12 cellular contexts compared by ENCODE assay signal in genomic region chr9:109912726-109913460, GRCh38.
DNase-seq lines count a peak whose midpoint lies in the region; ATAC-seq, FAIRE-seq and TF ChIP-seq lines count a peak whose summit lies in the region.
"Had no signal": no experiment of that assay in that cellular context is flagged by ENCODE, and none has a peak within 500 bp of the region (broad histone marks: within the 10 kb centered on the region; RNA-seq: fewer than 3 reads in every experiment).

No MANE protein-coding gene starts in this region.

- H3K4me3 Mint-ChIP-seq in H9 (no peak overlapping the region), CD14-positive monocyte (peak overlapping the region in 1 of 2 donors; percentile 18)
- H3K4me3 Mint-ChIP-seq: activated CD4-positive, alpha-beta memory T cell treated with anti-CD3 and anti-CD28 coated beads, Interleukin-2, amount 10 ng/mL, durations not matched to agents 7 days and 5 days; CD8-positive, alpha-beta memory T cell had no signal

- intact Hi-C loops in HepG2 (cut with micrococcal nuclease; ENCODE audit: unreplicated experiment): no loop called here
- intact Hi-C loops in CD14-positive monocyte (cut with micrococcal nuclease): no loop called here

- no peaks in the 10 kb centered on the region for H3K9me3 Mint-ChIP-seq in H9
- peaks cover 0 to 2% (median 0%) of the 10 kb centered on the region in 7 donors for H3K9me3 Mint-ChIP-seq in CD14-positive monocyte
- H3K9me3 Mint-ChIP-seq: activated CD4-positive, alpha-beta memory T cell treated with anti-CD3 and anti-CD28 coated beads, Interleukin-2, amount 10 ng/mL, durations not matched to agents 7 days and 5 days had no signal

- H4K5ac ChIP-seq in H9 (ENCODE audit: insufficient read length, low read depth, low read length): no peak overlapping the region

- 86% methylated on average over 7 of the region's 7 CpGs for WGBS in liver
- 56% methylated on average over 7 of the region's 7 CpGs for WGBS in HepG2 (ENCODE audit: low lambda C conversion rate)
- WGBS in H9 (ENCODE audit: extremely low coverage, insufficient read length, low lambda C conversion rate): no CpG with 5 or more reads among the region's 7 CpGs

- CTCF ChIA-PET in HepG2 (lab: Yijun Ruan, JAX; ENCODE audit: low intra/inter-chr PET ratio, low total read pairs): no interaction called here

- no peak for TF ChIP-seq POLR2A in HepG2 (IDR thresholded peaks at IDR 0.05; ENCODE audit: insufficient read depth in 1 of 2, low read depth in 2 of 2, low read length in 2 of 2)

- TF ChIP-seq EP300 in HepG2 (IDR thresholded peaks at IDR 0.05; ENCODE audit: low read depth in 2 of 2, low read length in 2 of 2): no peak
- no peak for TF ChIP-seq EP300 in HepG2 (CRISPR knock-in tag; IDR thresholded peaks at IDR 0.05; ENCODE audit: borderline replicate concordance)

- H2AFZ ChIP-seq in HepG2 (ENCODE audit: low read length) (no peak overlapping the region), H9 (ENCODE audit: low read length) (no peak overlapping the region)

- no peak for FAIRE-seq in HepG2 (lab: Jason Lieb, UNC)

- H3K23me2 ChIP-seq in H9 (ENCODE audit: insufficient read length, low read depth, low read length, poor library complexity, severe bottlenecking): no peaks in the 10 kb centered on the region

- no TSS peak for BruUV-seq in HepG2 (replicated peaks; lab: Mats Ljungman, UMichigan)

- H2AK5ac ChIP-seq in H9 (ENCODE audit: insufficient read length, low read length): no peak overlapping the region

- H3K27me3 Mint-ChIP-seq in H9 (ENCODE audit: low read depth): no peaks in the 10 kb centered on the region
- H3K27me3 Mint-ChIP-seq in CD14-positive monocyte (ENCODE audit: low read depth in 3 of 3): peaks cover 0 to 7% (median 0%) of the 10 kb centered on the region in 3 donors
- H3K27me3 Mint-ChIP-seq: activated CD4-positive, alpha-beta memory T cell treated with anti-CD3 and anti-CD28 coated beads, Interleukin-2, amount 10 ng/mL, durations not matched to agents 7 days and 5 days had no signal

- H2BK20ac ChIP-seq in H9 (ENCODE audit: low read depth, low read length, poor library complexity, severe bottlenecking): no peak overlapping the region

- H3K4me3 ChIP-seq in liver (ENCODE audit: low read depth in 1 of 3, low read length in 3 of 3): no peak overlapping the region
- H3K4me3 ChIP-seq in HepG2 (replicated peaks in 1 of 3; ENCODE audit: insufficient read depth in 1 of 3, low read depth in 2 of 3, low read length in 3 of 3): no peak overlapping the region

- DNase-seq in HepG2 (ENCODE audit: low spot score) (no peak), NCI-H2227 treated with DMSO at 0.1 percent for 48 hours (lab: John Stamatoyannopoulos, UW) (peak; percentile 22), left kidney (ENCODE audit: low read depth, low spot score) (peak; percentile 58), OCI-M2 (lab: John Stamatoyannopoulos, UW; ENCODE audit: unreplicated experiment) (no peak), H9 (no peak), hepatic stellate cell (ENCODE audit: low spot score) (no peak), CD14-positive monocyte (ENCODE audit: low spot score) (no peak)
- DNase-seq: activated CD4-positive, alpha-beta memory T cell treated with anti-CD3 and anti-CD28 coated beads, Interleukin-2, amount 10 ng/mL, durations not matched to agents 7 days and 5 days; CD8-positive, alpha-beta memory T cell; NCI-H774; substantia nigra had no signal

- H3K27me3 ChIP-seq in liver (ENCODE audit: control insufficient read depth in 4 of 4, insufficient read depth in 4 of 4, low read length in 3 of 4) (no peaks in the 10 kb centered on the region), HepG2 (ENCODE audit: control insufficient read depth in 1 of 2, insufficient read depth in 2 of 2, low read length in 2 of 2) (peaks cover 0 to 2% of the 10 kb centered on the region in 2 experiments; a peak in 1 of 5 replicates), H9 (ENCODE audit: insufficient read depth, low read length) (no peaks in the 10 kb centered on the region)

- H3K79me1 ChIP-seq in H9 (ENCODE audit: insufficient read depth, low read depth, low read length, poor library complexity, severe bottlenecking): no peaks in the 10 kb centered on the region

- no peak for TF ChIP-seq RAD21 in liver (IDR thresholded peaks at IDR 0.05)
- TF ChIP-seq RAD21 in HepG2 (CRISPR knock-in tag; IDR thresholded peaks at IDR 0.05): no peak

- H3K27ac Mint-ChIP-seq in H9: no peak overlapping the region
- no peak overlapping the region for H3K27ac Mint-ChIP-seq in CD14-positive monocyte
- H3K27ac Mint-ChIP-seq: activated CD4-positive, alpha-beta memory T cell treated with anti-CD3 and anti-CD28 coated beads, Interleukin-2, amount 10 ng/mL, durations not matched to agents 7 days and 5 days; CD8-positive, alpha-beta memory T cell had no signal

- no peak overlapping the region for H3K9ac ChIP-seq in liver (ENCODE audit: low read depth in 1 of 2, low read length in 2 of 2)
- H3K9ac ChIP-seq in HepG2 (ENCODE audit: insufficient read depth, low read depth, low read length): no peak overlapping the region
- no peak overlapping the region for H3K9ac ChIP-seq in H9 (ENCODE audit: extremely low read depth, insufficient read length, low read length)

- no peaks in the 10 kb centered on the region for H4K20me1 ChIP-seq in HepG2 (ENCODE audit: insufficient read depth, low read length)
- H4K20me1 ChIP-seq in H9 (ENCODE audit: control insufficient read depth, insufficient read depth, insufficient read length): no peaks in the 10 kb centered on the region

- H3K4me2 ChIP-seq in HepG2 (ENCODE audit: low read depth, low read length): no peak overlapping the region
- H3K4me2 ChIP-seq in H9 (ENCODE audit: insufficient read depth, insufficient read length, low read length): no peak overlapping the region

- H4K8ac ChIP-seq in H9 (replicated peaks; ENCODE audit: insufficient read length, low read depth, low read length): no peak overlapping the region

- peaks cover 0 to 6% (median 0%) of the 10 kb centered on the region in 4 donors for H3K36me3 ChIP-seq in liver (ENCODE audit: control insufficient read depth in 4 of 4, insufficient read depth in 3 of 4, low read depth in 1 of 4, low read length in 3 of 4)
- no peaks in the 10 kb centered on the region for H3K36me3 ChIP-seq in HepG2 (replicated peaks in 1 of 2; ENCODE audit: control insufficient read depth in 1 of 2, insufficient read depth in 2 of 2, low read length in 2 of 2)

- no peak overlapping the region for H3K4ac ChIP-seq in H9 (ENCODE audit: low read depth, low read length)

- H3K27ac ChIP-seq in liver (ENCODE audit: low read depth in 1 of 2, low read length in 2 of 2) (peak overlapping the region; percentile 61 to 62), HepG2 (ENCODE audit: extremely low read length, insufficient read depth, low read length) (no peak overlapping the region), H9 (ENCODE audit: insufficient read length, low read depth, low read length) (no peak overlapping the region)

- H3K4me1 ChIP-seq in liver (ENCODE audit: control insufficient read depth in 4 of 4, insufficient read depth in 4 of 4, low read length in 3 of 4): peaks cover 0 to 9% (median 3%) of the 10 kb centered on the region in 4 donors
- H3K4me1 ChIP-seq in HepG2 (ENCODE audit: insufficient read depth, low read length): peaks cover 10% of the 10 kb centered on the region
- H3K4me1 ChIP-seq in H9 (ENCODE audit: insufficient read depth, low read length): peaks cover 8% of the 10 kb centered on the region; the same call in 1 of the 2 replicates

- in situ Hi-C loops in HepG2 (cut with HindIII; ENCODE audit: extremely low pct_ligation_motif_present, low pct_unique_long_range_greater_than_20kb): no loop called here

- H3K9me3 ChIP-seq in liver (ENCODE audit: control insufficient read depth in 4 of 4, low read length in 3 of 4): no peaks in the 10 kb centered on the region
- no peaks in the 10 kb centered on the region for H3K9me3 ChIP-seq in HepG2 (ENCODE audit: low read length)
- H3K9me3 ChIP-seq in H9 (ENCODE audit: control insufficient read depth, low read depth, low read length): no peaks in the 10 kb centered on the region

- H2BK15ac ChIP-seq in H9 (ENCODE audit: low read depth, low read length): no peak overlapping the region

- no peak overlapping the region for H3K56ac ChIP-seq in H9 (ENCODE audit: insufficient read length, low read depth, low read length)

- POLR2A ChIA-PET in HepG2 (lab: Yijun Ruan, JAX): no interaction called here

- H3T11ph ChIP-seq in H9 (ENCODE audit: low read length): no peak overlapping the region

- no peak overlapping the region for H3K23ac ChIP-seq in H9 (ENCODE audit: insufficient read length, low read depth, low read length)

- H2BK12ac ChIP-seq in H9 (ENCODE audit: insufficient read length, low read depth, low read length): no peak overlapping the region

- H3K79me2 ChIP-seq in HepG2 (ENCODE audit: insufficient read depth, low read length) (no peaks in the 10 kb centered on the region), H9 (ENCODE audit: insufficient read depth, low read length) (no peaks in the 10 kb centered on the region)

- TF ChIP-seq CTCF in liver (IDR thresholded peaks at IDR 0.05; ENCODE audit: low read depth, low read length, missing input control) (no peak), HepG2 (CRISPR knock-in tag; IDR thresholded peaks at IDR 0.05) (no peak), H9 (conservative IDR thresholded peaks at IDR 0.05) (no peak), CD14-positive monocyte (IDR thresholded peaks at IDR 0.05) (no peak)

- H3K4me1 Mint-ChIP-seq in H9 (no peaks in the 10 kb centered on the region), CD14-positive monocyte (peaks cover under 1% of the 10 kb centered on the region)

- ATAC-seq in HepG2: no peak

- no peak overlapping the region for H3K18ac ChIP-seq in H9 (ENCODE audit: insufficient read length, low read depth, low read length)

- no peak overlapping the region for H3K14ac ChIP-seq in H9 (ENCODE audit: insufficient read depth, low read length)

- no peak overlapping the region for H4K91ac ChIP-seq in H9 (ENCODE audit: insufficient read length, low read depth, low read length)

- no peaks in the 10 kb centered on the region for H3K36me3 Mint-ChIP-seq in H9 (ENCODE audit: insufficient read depth in 1 of 3, low read depth in 3 of 3)
- no peaks in the 10 kb centered on the region for H3K36me3 Mint-ChIP-seq in CD14-positive monocyte
- H3K36me3 Mint-ChIP-seq: CD8-positive, alpha-beta memory T cell had no signal

- H2BK5ac ChIP-seq in H9 (ENCODE audit: insufficient read length, low read length): no peak overlapping the region

- H2BK120ac ChIP-seq in H9 (ENCODE audit: low read depth, low read length, poor library complexity, severe bottlenecking): no peak overlapping the region

Comparison
In these comparisons a context has a peak if more than half of its experiments do, and no peak if none do; other contexts are left out.
1. H3K27ac ChIP-seq: peak in liver (2 of 2); none in HepG2 (single experiment) and H9 (single experiment).
2. DNase-seq: peak in NCI-H2227 treated with DMSO at 0.1 percent for 48 hours (single experiment) and left kidney (single experiment); none in HepG2 (single experiment), OCI-M2 (single experiment), H9 (single experiment), hepatic stellate cell (single experiment) and CD14-positive monocyte (single experiment).